ENCODE assay signal across 30 cellular contexts in genomic region chr2:172861632-172862031, GRCh38.
"Had no signal": no experiment of that assay in that cellular context is flagged by ENCODE, and none has a peak within 500 bp of the region (broad histone marks: within the 10 kb centered on the region; RNA-seq: fewer than 3 reads in every experiment).

No MANE protein-coding gene starts in this region.

- H3K4me3 ChIP-seq: hepatocyte, lung, mucosa of descending colon, sigmoid colon, stomach, thyroid gland, upper lobe of right lung had no signal

- DNase-seq: activated CD4-positive, alpha-beta T cell treated with anti-CD3 and anti-CD28 coated beads for 36 hours; activated CD4-positive, alpha-beta T cell treated with anti-CD3 and anti-CD28 coated beads, Interleukin-2, amount 50 U/mL, for 4 hours; activated CD4-positive, CD25-positive, alpha-beta regulatory T cell; activated CD8-positive, alpha-beta memory T cell treated with anti-CD3 and anti-CD28 coated beads for 24 hours; activated gamma-delta T cell; activated naive CD4-positive, alpha-beta T cell treated with anti-CD3 and anti-CD28 coated beads, Interleukin-2, amount 10 ng/mL, durations not matched to agents 7 days and 5 days; activated naive CD8-positive, alpha-beta T cell treated with anti-CD3 and anti-CD28 coated beads, Interleukin-2, amount 10 ng/mL, durations not matched to agents 7 days and 5 days; activated T-cell treated with anti-CD3 and anti-CD28 coated beads, Interleukin-2, amount 50 U/mL, for 1 hour; amniotic stem cell; central memory CD4-positive, alpha-beta T cell; endodermal cell; foreskin keratinocyte; kidney; mesendoderm; mucosa of descending colon; posterior cingulate gyrus; sigmoid colon; small intestine; stimulated activated CD4-positive, alpha-beta T cell treated with anti-CD3 and anti-CD28 coated beads, Interleukin-1b, Interleukin-23, amount 100 ng/mL, for 48 hours; stimulated activated CD4-positive, alpha-beta T cell treated with anti-CD3 and anti-CD28 coated beads, Interleukin-4, amount 100 ng/mL, for 4 hours; stimulated activated CD8-positive, alpha-beta memory T cell treated with anti-CD3 and anti-CD28 coated beads, Interleukin-4, amount 100 ng/mL, for 48 hours; stomach; T-cell; thyroid gland; upper lobe of right lung had no signal

- H3K27me3 ChIP-seq: foreskin keratinocyte, hepatocyte, sigmoid colon, thyroid gland had no signal

- H3K27ac ChIP-seq: foreskin keratinocyte, sigmoid colon, stomach, thyroid gland, upper lobe of right lung had no signal

- ATAC-seq: activated CD4-positive, alpha-beta T cell treated with anti-CD3 and anti-CD28 coated beads for 36 hours; esophagus mucosa; foreskin keratinocyte; mucosa of descending colon; natural killer cell treated with Interleukin-12 subunit alpha and Interleukin-12 subunit beta and Interleukin-15 and Interleukin-18, amount 100 ng/mL, for 72 hours; stimulated activated memory B cell treated with anti-CD40 and anti-IgM and Interleukin-4, amounts not matched to agents 10 μg/mL and 1 μg/mL and 100 μg/mL, for 72 hours; T-cell; upper lobe of right lung had no signal

- H3K36me3 ChIP-seq: sigmoid colon, stomach, thyroid gland, upper lobe of right lung had no signal

- H3K9me3 ChIP-seq: mucosa of descending colon, sigmoid colon, stomach, thyroid gland, upper lobe of right lung had no signal
